ENCODE assay signal across 22 cellular contexts in the genomic region with DNA sequence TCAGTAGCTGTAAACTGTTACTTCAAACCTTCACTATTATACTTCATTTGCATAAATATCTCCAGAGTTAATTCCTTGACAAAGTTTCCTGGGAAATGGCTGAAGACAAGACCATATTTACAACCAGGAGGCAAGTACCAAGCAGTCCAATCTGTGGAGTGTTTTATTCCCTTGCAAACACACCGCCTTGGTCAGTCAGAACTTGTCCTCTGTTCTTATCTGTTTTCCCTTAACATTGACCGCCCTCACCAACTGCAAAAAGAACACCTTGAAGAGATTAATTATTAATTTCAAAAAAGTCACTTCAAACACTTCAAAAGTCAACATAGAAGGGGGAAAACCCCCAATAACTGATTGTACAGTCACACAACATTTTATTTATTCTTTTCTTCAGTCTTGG.
DNase-seq lines count a peak whose midpoint lies in the region; ATAC-seq, FAIRE-seq and TF ChIP-seq lines count a peak whose summit lies in the region.
"Had no signal": no experiment of that assay in that cellular context is flagged by ENCODE, and none has a peak within 500 bp of the region (broad histone marks: within the 10 kb centered on the region; RNA-seq: fewer than 3 reads in every experiment).

No MANE protein-coding gene starts in this region.

- intact Hi-C loops in body of pancreas (cut with DNase I), result no loop called here
- intact Hi-C loops in left colon (cut with DNase I, micrococcal nuclease), result no loop called here
- intact Hi-C loops in mucosa of descending colon (cut with DNase I, micrococcal nuclease), result no loop called here
- intact Hi-C loops in stomach (cut with DNase I; ENCODE audit: low total_unique reads), result no loop called here
- intact Hi-C loops in spleen (cut with DNase I; ENCODE audit: low total_unique reads), result no loop called here

- H3K9me3 ChIP-seq in body of pancreas (no peaks in the 10 kb centered on the region), mucosa of descending colon (no peaks in the 10 kb centered on the region), stomach (no peaks in the 10 kb centered on the region), spleen (no peaks in the 10 kb centered on the region)
- H3K9me3 ChIP-seq: BE2C had no signal

- no peaks in the 10 kb centered on the region for H3K27me3 ChIP-seq in body of pancreas
- H3K27me3 ChIP-seq in stomach, result no peaks in the 10 kb centered on the region
- H3K27me3 ChIP-seq in spleen (replicated peaks in 1 of 7), result no peaks in the 10 kb centered on the region
- H3K27me3 ChIP-seq: BE2C had no signal

- WGBS in body of pancreas, 2 donors, result 15 to 17% methylated on average over 2 of the region's 2 CpGs
- 32 to 69% (median 47%) methylated on average over 2 of the region's 2 CpGs for WGBS in stomach, 5 donors
- 83 to 94% (median 92%) methylated on average over 2 of the region's 2 CpGs for WGBS in spleen, 5 donors

- no peak for FAIRE-seq in D721Med (lab: Jason Lieb, UNC)
- FAIRE-seq: A204.1 had no signal

- no peak overlapping the region for H3K4me3 ChIP-seq in body of pancreas
- no peak overlapping the region for H3K4me3 ChIP-seq in mucosa of descending colon
- no peak overlapping the region for H3K4me3 ChIP-seq in stomach
- H3K4me3 ChIP-seq in spleen, result no peak overlapping the region

- no peak for TF ChIP-seq CTCF in body of pancreas (IDR thresholded peaks at IDR 0.05)
- TF ChIP-seq CTCF in mucosa of descending colon (IDR thresholded peaks at IDR 0.05), result no peak
- TF ChIP-seq CTCF in stomach (IDR thresholded peaks at IDR 0.05), result no peak
- no peak for TF ChIP-seq CTCF in spleen (IDR thresholded peaks at IDR 0.05 in 8 of 11, conservative IDR thresholded peaks at IDR 0.05 in 3 of 11)
- no peak for TF ChIP-seq CTCF in D721Med (IDR thresholded peaks at IDR 0.05; ENCODE audit: insufficient read depth, missing control alignments)

- H3K36me3 ChIP-seq in body of pancreas (replicated peaks in 1 of 2; ENCODE audit: insufficient read depth in 1 of 2, low read depth in 2 of 2) (no peaks in the 10 kb centered on the region), mucosa of descending colon (ENCODE audit: low read depth) (no peaks in the 10 kb centered on the region), stomach (no peaks in the 10 kb centered on the region), spleen (no peaks in the 10 kb centered on the region)
- H3K36me3 ChIP-seq: BE2C had no signal

- TF ChIP-seq EP300 in stomach (IDR thresholded peaks at IDR 0.05), result no peak

- DNase-seq in body of pancreas, result peak; percentile 31 to 72 (median 56)
- DNase-seq in left colon, result peak in 1 of 2 donors; percentile 34
- DNase-seq in mucosa of descending colon, result peak in 1 of 3 donors; percentile 36
- peak; percentile 32 for DNase-seq in stomach
- DNase-seq in spleen, result no peak
- no peak for DNase-seq in D721Med (ENCODE audit: insufficient read length, low spot score)
- DNase-seq in activated CD4-positive, alpha-beta T cell treated with anti-CD3 and anti-CD28 coated beads, Interleukin-2, amount 50 U/mL, for 4 hours, result no peak
- no peak for DNase-seq in 8988T
- DNase-seq: ACHN; BE2C; C1 segment of cervical spinal cord; CD4-positive, CD25-positive, alpha-beta regulatory T cell; CD8-positive, alpha-beta memory T cell; COR-L47; DMS79 treated with DMSO at 0.1 percent for 48 hours; GF-D8; GOT3; H7; HFFc6 had no signal

- TF ChIP-seq POLR2A in body of pancreas (IDR thresholded peaks at IDR 0.05), result peak in 1 of 3 donors; percentile 17
- no peak for TF ChIP-seq POLR2A in stomach (IDR thresholded peaks at IDR 0.05)
- TF ChIP-seq POLR2A in spleen (IDR thresholded peaks at IDR 0.05), result no peak

- H3K4me1 ChIP-seq in body of pancreas (peaks cover 30% of the 10 kb centered on the region), mucosa of descending colon (ENCODE audit: low read depth) (peaks cover 2% of the 10 kb centered on the region), stomach (peaks cover 6 to 21% (median 17%) of the 10 kb centered on the region in 4 donors), spleen (no peaks in the 10 kb centered on the region)
- H3K4me1 ChIP-seq: BE2C had no signal

- ATAC-seq in body of pancreas (peak; percentile 96), left colon (peak; percentile 80), mucosa of descending colon (peak; percentile 89)
- ATAC-seq: HCT116 had no signal

- H3K27ac ChIP-seq in body of pancreas (peak overlapping the region; percentile 31 to 74 (median 44)), stomach (peak overlapping the region in 4 of 5 donors; percentile 1 to 70 (median 53)), spleen (no peak overlapping the region)
- H3K27ac ChIP-seq: HL-60 had no signal

Comparison
In these comparisons a context has a peak if more than half of its experiments do, and no peak if none do; other contexts are left out.
1. DNase-seq: peak in body of pancreas (4 of 4) and stomach (single experiment); none in spleen (single experiment), D721Med (single experiment), activated CD4-positive, alpha-beta T cell treated with anti-CD3 and anti-CD28 coated beads, Interleukin-2, amount 50 U/mL, for 4 hours (0 of 2) and 8988T (single experiment).
2. H3K27ac ChIP-seq: peak in body of pancreas (4 of 4) and stomach (4 of 5); none in spleen (0 of 8).
3. Peak in every context shown above with its lines, with median percentiles within 50 percentile points of each other: ATAC-seq.